In genomic region chr20:51541189-51542032, GRCh38 we compare ENCODE assay signal across 8 cellular contexts. TPM values are rescaled to one million over a fixed set of nuclear protein-coding genes. Genes with fewer than 3 reads are reported as not detected.
DNase-seq lines count a peak whose midpoint lies in the region; ATAC-seq and TF ChIP-seq lines count a peak whose summit lies in the region.

No MANE protein-coding gene starts in this region.

- no peaks in the 10 kb centered on the region for H4K20me1 ChIP-seq in KMS-11 (ENCODE audit: insufficient read depth)

- no peaks in the 10 kb centered on the region for H3K9me3 ChIP-seq in lower lobe of right lung

- peak; percentile 36 for ATAC-seq in GM19328 (IDR thresholded peaks at IDR 0.05; ENCODE audit: unreplicated experiment)
- ATAC-seq in activated CD4-positive, CD25-positive, alpha-beta regulatory T cell treated with anti-CD3 and anti-CD28 coated beads, Interleukin-2, amount 50 U/mL, for 24 hours = peak; percentile 78
- ATAC-seq in lower lobe of right lung = peak; percentile 68 to 78

- H2AFZ ChIP-seq in KMS-11 (ENCODE audit: low read depth) = peak overlapping the region; percentile 58

- TF ChIP-seq CTCF in KMS-11 (conservative IDR thresholded peaks at IDR 0.05; ENCODE audit: low read depth, low read length) (no peak), choroid plexus epithelial cell (conservative IDR thresholded peaks at IDR 0.05; ENCODE audit: low read depth, low read length) (no peak), lower lobe of right lung (IDR thresholded peaks at IDR 0.05) (no peak)

- H3K27me3 ChIP-seq in KMS-11 (ENCODE audit: insufficient read depth, low read depth) (no peaks in the 10 kb centered on the region), lower lobe of right lung (ENCODE audit: low read depth) (peaks cover 16% of the 10 kb centered on the region)

- H3K36me3 ChIP-seq in KMS-11 (ENCODE audit: insufficient read depth) = no peaks in the 10 kb centered on the region; the same call in 1 of the 2 replicates
- H3K36me3 ChIP-seq in lower lobe of right lung = no peaks in the 10 kb centered on the region

- H3K27ac ChIP-seq in KMS-11 (peak overlapping the region; percentile 84), lower lobe of right lung (peak overlapping the region; percentile 75)

- peak overlapping the region; percentile 98 for H3K4me2 ChIP-seq in KMS-11

- H3K4me1 ChIP-seq in KMS-11 (ENCODE audit: low read depth, poor library complexity, severe bottlenecking) = peaks cover 32% of the 10 kb centered on the region
- H3K4me1 ChIP-seq in lower lobe of right lung = peaks cover 26% of the 10 kb centered on the region

- intact Hi-C loops in lower lobe of right lung (cut with DNase I) = no loop called here

- H3K4me3 ChIP-seq in KMS-11 (IDR thresholded peaks at IDR 0.05; ENCODE audit: insufficient read depth, low read depth, low read length) = peak overlapping the region; percentile 45
- H3K4me3 ChIP-seq in choroid plexus epithelial cell (ENCODE audit: low read depth, low read length) = no peak overlapping the region
- peak overlapping the region; percentile 57 for H3K4me3 ChIP-seq in lower lobe of right lung

- peaks cover 57% of the 10 kb centered on the region for H3K79me2 ChIP-seq in KMS-11 (ENCODE audit: insufficient read depth, low read depth)

- H3K9ac ChIP-seq in KMS-11 = peak overlapping the region; percentile 86

- DNase-seq in AG08395 (ENCODE audit: low spot score) = peak; percentile 87
- peak; percentile 49 for DNase-seq in choroid plexus epithelial cell (ENCODE audit: low read depth)
- peak; percentile 62 for DNase-seq in lower lobe of right lung
- DNase-seq in stimulated activated CD8-positive, alpha-beta memory T cell treated with anti-CD3 and anti-CD28 coated beads, Interleukin-12 subunit alpha, Interleukin-12 subunit beta, amount 100 ng/mL, for 4 hours (ENCODE audit: low read depth) = peak; percentile 71
- no peak for DNase-seq in NCI-H524 treated with DMSO at 0.1 percent for 48 hours (lab: John Stamatoyannopoulos, UW)

RNA-seq across cellular contexts. Expression of gene NFATC2, which starts 1.1 kb away (rescaled TPM):
- 6.6 TPM for total RNA-seq in lower lobe of right lung
